In genomic region chr17:40448213-40448638, GRCh38 we compare ENCODE assay signal across 10 cellular contexts. TPM values are rescaled to one million over a fixed set of nuclear protein-coding genes. Genes with fewer than 3 reads are reported as not detected.
DNase-seq lines count a peak whose midpoint lies in the region; ATAC-seq and TF ChIP-seq lines count a peak whose summit lies in the region.
"Had no signal": no experiment of that assay in that cellular context is flagged by ENCODE, and none has a peak within 500 bp of the region (broad histone marks: within the 10 kb centered on the region; RNA-seq: fewer than 3 reads in every experiment).

No MANE protein-coding gene starts in this region.

- CTCF ChIA-PET in A673 (lab: Charles Lee), result no interaction called here

- peak; percentile 41 for DNase-seq in SIG-M5 treated with dmso at 0.1 percent for 504 hours (lab: John Stamatoyannopoulos, UW; ENCODE audit: unreplicated experiment)
- no peak for DNase-seq in SIG-M5 (lab: John Stamatoyannopoulos, UW)
- no peak for DNase-seq in left ventricle myocardium inferior
- DNase-seq in C1 segment of cervical spinal cord (lab: John Stamatoyannopoulos, UW), result no peak
- no peak for DNase-seq in A673 (ENCODE audit: low spot score)
- DNase-seq: endodermal cell had no signal

- BruUV-seq in A673 (replicated peaks; lab: Mats Ljungman, UMichigan), result no TSS peak

- POLR2A ChIA-PET in A673 (lab: Charles Lee; ENCODE audit: low non-redundant PET), result no interaction called here

- H3K4me1 ChIP-seq in left ventricle myocardium inferior (peaks cover 88% of the 10 kb centered on the region), subcutaneous abdominal adipose tissue (ENCODE audit: control insufficient read depth in 5 of 5, insufficient read depth in 5 of 5, low read length in 5 of 5) (peaks cover 33 to 93% (median 90%) of the 10 kb centered on the region in 5 donors), A673 (ENCODE audit: insufficient read depth, low read length, poor library complexity, severe bottlenecking) (no peaks in the 10 kb centered on the region)

- H3K4me3 ChIP-seq in left ventricle myocardium inferior, result peak overlapping the region; percentile 90
- H3K4me3 ChIP-seq in subcutaneous abdominal adipose tissue (ENCODE audit: low read depth in 1 of 5, low read length in 5 of 5), result peak overlapping the region; percentile 23 to 95 (median 66)
- no peak overlapping the region for H3K4me3 ChIP-seq in A673 (ENCODE audit: low read depth, low read length, poor library complexity, severe bottlenecking)

- TF ChIP-seq CTCF in VCaP (conservative IDR thresholded peaks at IDR 0.05), result no peak
- no peak for TF ChIP-seq CTCF in left ventricle myocardium inferior (IDR thresholded peaks at IDR 0.05; ENCODE audit: borderline replicate concordance)
- no peak for TF ChIP-seq CTCF in A673 (conservative IDR thresholded peaks at IDR 0.05; ENCODE audit: low read depth, low read length)

- intact Hi-C loops in left ventricle myocardium inferior (cut with micrococcal nuclease) (loop anchor here (10.0 kb wide), 1 partner anchor 87 kb away; no protein-coding TSS in a partner anchor), A673 (cut with micrococcal nuclease; ENCODE audit: unreplicated experiment) (loop anchor here (10.0 kb wide), 1 partner anchor 87 kb away; no protein-coding TSS in a partner anchor)

- H3K27me3 ChIP-seq in left ventricle myocardium inferior (ENCODE audit: low read depth) (no peaks in the 10 kb centered on the region), subcutaneous abdominal adipose tissue (ENCODE audit: control insufficient read depth in 5 of 5, insufficient read depth in 4 of 5, low read length in 5 of 5) (no peaks in the 10 kb centered on the region), A673 (replicated peaks; ENCODE audit: insufficient read depth, low read depth, low read length, poor library complexity) (no peaks in the 10 kb centered on the region)

- H3K36me3 ChIP-seq in left ventricle myocardium inferior (peaks cover 4% of the 10 kb centered on the region), subcutaneous abdominal adipose tissue (ENCODE audit: control insufficient read depth in 5 of 5, insufficient read depth in 5 of 5, low read length in 5 of 5) (peaks cover 0 to 19% (median 14%) of the 10 kb centered on the region in 5 donors), A673 (ENCODE audit: insufficient read depth, low read length, poor library complexity, severe bottlenecking) (no peaks in the 10 kb centered on the region)

- ATAC-seq in HG02973 (IDR thresholded peaks at IDR 0.05; ENCODE audit: unreplicated experiment), result no peak

- peak overlapping the region; percentile 23 to 68 (median 58) for H3K9ac ChIP-seq in subcutaneous abdominal adipose tissue (ENCODE audit: low read length in 5 of 5)

- H3K27ac ChIP-seq in VCaP (peak overlapping the region; percentile 21; the same call in 1 of the 2 replicates), left ventricle myocardium inferior (replicated peaks) (peak overlapping the region; percentile 97), subcutaneous abdominal adipose tissue (ENCODE audit: low read depth, low read length) (peak overlapping the region; percentile 94), A673 (ENCODE audit: low read depth, low read length, poor library complexity, severe bottlenecking) (no peak overlapping the region)

- H3K9me3 ChIP-seq in left ventricle myocardium inferior (replicated peaks), result no peaks in the 10 kb centered on the region
- no peaks in the 10 kb centered on the region for H3K9me3 ChIP-seq in subcutaneous abdominal adipose tissue (ENCODE audit: control insufficient read depth in 5 of 5, low read length in 5 of 5)
- H3K9me3 ChIP-seq in A673 (ENCODE audit: low read depth, low read length, poor library complexity, severe bottlenecking), result no peaks in the 10 kb centered on the region

RNA-seq across cellular contexts. Expression of gene IGFBP4, which starts 5.0 kb away (rescaled TPM):
- total RNA-seq in left ventricle myocardium inferior (130 TPM), A673 (2021) (4.8 and 6.5 TPM in 2 replicates)

RNA-seq across cellular contexts. Expression of gene TOP2A, which starts 30.5 kb away (rescaled TPM):
- total RNA-seq in left ventricle myocardium inferior (2.1 TPM), A673 (2021) (188 and 216 TPM in 2 replicates)

RNA-seq across cellular contexts. Expression of gene TNS4, which starts 53.2 kb away (rescaled TPM):
- total RNA-seq in left ventricle myocardium inferior (not detected), A673 (2021) (not detected in 2 replicates)
- total RNA-seq: mesothelial cell of epicardium had no signal

Comparison
In these comparisons a context has a peak if more than half of its experiments do, and no peak if none do; other contexts are left out.
1. RNA of gene IGFBP4, which starts 5.0 kb away (total RNA-seq): 130 TPM in left ventricle myocardium inferior (single experiment); 4.8 to 6.5 TPM in A673; every median in the first group is over 10 times any median in the second.
2. RNA of gene TOP2A, which starts 30.5 kb away (total RNA-seq): 188 to 216 TPM in A673; 2.1 TPM in left ventricle myocardium inferior (single experiment); every median in the first group is over 10 times any median in the second.